Comparison of ENCODE assay signal across 1 cellular context in the genomic region with DNA sequence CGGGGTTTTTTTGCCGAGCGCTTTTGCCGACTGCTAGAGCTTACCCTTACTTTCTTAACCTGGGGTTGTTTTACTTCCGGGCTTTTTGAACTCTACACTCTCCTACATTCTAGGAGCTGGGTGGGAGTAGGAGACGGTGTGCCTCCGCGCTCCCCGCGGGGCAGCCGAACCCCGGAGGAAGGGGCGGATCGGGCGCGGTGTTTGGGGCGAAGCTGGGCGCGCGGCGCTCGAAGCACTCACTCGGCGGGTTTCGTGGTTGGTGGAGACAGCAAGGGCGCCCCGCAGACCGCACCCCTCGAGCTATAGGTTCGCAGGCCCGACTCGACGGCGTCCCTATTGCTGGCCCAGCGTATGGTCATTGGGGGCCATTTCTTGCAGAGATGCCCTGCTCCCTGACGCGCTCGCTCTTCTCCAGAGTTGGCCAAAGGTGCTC.
TF ChIP-seq lines count a peak whose summit lies in the region.

No MANE protein-coding gene starts in this region.

TF ChIP-seq in HepG2, 621 proteins besides CTCF, POLR2A, EP300 and RAD21 (continued from another document and continues in another):
- TF ChIP-seq ZNF503 (CRISPR knock-in tag; IDR thresholded peaks at IDR 0.05), result no peak
- no peak for TF ChIP-seq ZMYM2 (CRISPR knock-in tag; IDR thresholded peaks at IDR 0.05)
- TF ChIP-seq ATF1 (CRISPR knock-in tag; IDR thresholded peaks at IDR 0.05), result 0 out of 2 replicates have a peak, but pooled peaks have one; percentile 14
- no peak for TF ChIP-seq ETV6 (CRISPR knock-in tag; conservative IDR thresholded peaks at IDR 0.05)
- TF ChIP-seq STAG1 (CRISPR knock-in tag; IDR thresholded peaks at IDR 0.05), result 0 out of 2 replicates have a peak, but pooled peaks have one; percentile 8
- TF ChIP-seq, protein P1, sequence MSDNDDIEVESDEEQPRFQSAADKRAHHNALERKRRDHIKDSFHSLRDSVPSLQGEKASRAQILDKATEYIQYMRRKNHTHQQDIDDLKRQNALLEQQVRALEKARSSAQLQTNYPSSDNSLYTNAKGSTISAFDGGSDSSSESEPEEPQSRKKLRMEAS (IDR thresholded peaks at IDR 0.05), result 0 out of 2 replicates have a peak, but pooled peaks have one; percentile 20
- TF ChIP-seq ZNF562 (CRISPR knock-in tag; IDR thresholded peaks at IDR 0.05; ENCODE audit: borderline replicate concordance), result no peak
- TF ChIP-seq, protein P2, sequence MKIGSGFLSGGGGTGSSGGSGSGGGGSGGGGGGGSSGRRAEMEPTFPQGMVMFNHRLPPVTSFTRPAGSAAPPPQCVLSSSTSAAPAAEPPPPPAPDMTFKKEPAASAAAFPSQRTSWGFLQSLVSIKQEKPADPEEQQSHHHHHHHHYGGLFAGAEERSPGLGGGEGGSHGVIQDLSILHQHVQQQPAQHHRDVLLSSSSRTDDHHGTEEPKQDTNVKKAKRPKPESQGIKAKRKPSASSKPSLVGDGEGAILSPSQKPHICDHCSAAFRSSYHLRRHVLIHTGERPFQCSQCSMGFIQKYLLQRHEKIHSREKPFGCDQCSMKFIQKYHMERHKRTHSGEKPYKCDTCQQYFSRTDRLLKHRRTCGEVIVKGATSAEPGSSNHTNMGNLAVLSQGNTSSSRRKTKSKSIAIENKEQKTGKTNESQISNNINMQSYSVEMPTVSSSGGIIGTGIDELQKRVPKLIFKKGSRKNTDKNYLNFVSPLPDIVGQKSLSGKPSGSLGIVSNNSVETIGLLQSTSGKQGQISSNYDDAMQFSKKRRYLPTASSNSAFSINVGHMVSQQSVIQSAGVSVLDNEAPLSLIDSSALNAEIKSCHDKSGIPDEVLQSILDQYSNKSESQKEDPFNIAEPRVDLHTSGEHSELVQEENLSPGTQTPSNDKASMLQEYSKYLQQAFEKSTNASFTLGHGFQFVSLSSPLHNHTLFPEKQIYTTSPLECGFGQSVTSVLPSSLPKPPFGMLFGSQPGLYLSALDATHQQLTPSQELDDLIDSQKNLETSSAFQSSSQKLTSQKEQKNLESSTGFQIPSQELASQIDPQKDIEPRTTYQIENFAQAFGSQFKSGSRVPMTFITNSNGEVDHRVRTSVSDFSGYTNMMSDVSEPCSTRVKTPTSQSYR (CRISPR knock-in tag; IDR thresholded peaks at IDR 0.05; ENCODE audit: borderline replicate concordance), result no peak
- TF ChIP-seq GPN1 (CRISPR knock-in tag; IDR thresholded peaks at IDR 0.05; ENCODE audit: borderline replicate concordance), result no peak
- TF ChIP-seq SAP130 (CRISPR knock-in tag; IDR thresholded peaks at IDR 0.05; ENCODE audit: low read depth), result peak; percentile 45; the same call in 1 of the 2 replicates
- TF ChIP-seq ZNF740 (CRISPR knock-in tag; IDR thresholded peaks at IDR 0.05), result no peak
- TF ChIP-seq ZNF878 (CRISPR knock-in tag; IDR thresholded peaks at IDR 0.05), result no peak
- no peak for TF ChIP-seq ARHGAP35 (CRISPR knock-in tag; IDR thresholded peaks at IDR 0.05; ENCODE audit: borderline replicate concordance)
- TF ChIP-seq MED8 (CRISPR knock-in tag; IDR thresholded peaks at IDR 0.05; ENCODE audit: insufficient replicate concordance), result no peak
- TF ChIP-seq ZNF335 (CRISPR knock-in tag; IDR thresholded peaks at IDR 0.05), result no peak
- TF ChIP-seq FOXK1 (CRISPR knock-in tag; IDR thresholded peaks at IDR 0.05; ENCODE audit: borderline replicate concordance, low read depth), result no peak
- 0 out of 2 replicates have a peak, but pooled peaks have one; percentile 40 for TF ChIP-seq POLR2AphosphoS5 (IDR thresholded peaks at IDR 0.05; ENCODE audit: low read depth, low read length)
- 0 out of 2 replicates have a peak, but pooled peaks have one; percentile 36 for TF ChIP-seq ZMAT3 (CRISPR knock-in tag; conservative IDR thresholded peaks at IDR 0.05)
- peak; percentile 37; the same call in 1 of the 2 replicates for TF ChIP-seq ZBTB20 (CRISPR knock-in tag; IDR thresholded peaks at IDR 0.05; ENCODE audit: borderline replicate concordance, low read depth)
- no peak for TF ChIP-seq NR1H2 (CRISPR knock-in tag; IDR thresholded peaks at IDR 0.05; ENCODE audit: borderline replicate concordance, low read depth)
- TF ChIP-seq CBX2 (IDR thresholded peaks at IDR 0.05; ENCODE audit: low read depth, low read length), result no peak
- no peak for TF ChIP-seq CBX2 (CRISPR knock-in tag; IDR thresholded peaks at IDR 0.05; ENCODE audit: low read depth)
- no peak for TF ChIP-seq PCBP2 (optimal IDR thresholded peaks at IDR 0.05; ENCODE audit: low read depth, low read length, poor library complexity, severe bottlenecking)
- TF ChIP-seq FOXP4 (CRISPR knock-in tag; IDR thresholded peaks at IDR 0.05), result no peak
- no peak for TF ChIP-seq ZNF879 (CRISPR knock-in tag; IDR thresholded peaks at IDR 0.05)
- TF ChIP-seq FOXC1 (CRISPR knock-in tag; IDR thresholded peaks at IDR 0.05; ENCODE audit: borderline replicate concordance), result no peak
- TF ChIP-seq GMEB2 (CRISPR knock-in tag; IDR thresholded peaks at IDR 0.05; ENCODE audit: low read depth), result no peak
- peak; percentile 37; the same call in 1 of the 2 replicates for TF ChIP-seq NCOA1 (CRISPR knock-in tag; IDR thresholded peaks at IDR 0.05)
- TF ChIP-seq ARNT2 (CRISPR knock-in tag; IDR thresholded peaks at IDR 0.05; ENCODE audit: low read depth), result no peak
- no peak for TF ChIP-seq NONO (IDR thresholded peaks at IDR 0.05)
- no peak for TF ChIP-seq NONO (CRISPR knock-in tag; conservative IDR thresholded peaks at IDR 0.05)
- TF ChIP-seq ZNF781 (CRISPR knock-in tag; IDR thresholded peaks at IDR 0.05; ENCODE audit: borderline replicate concordance, not compliant biosample characterization), result no peak
- TF ChIP-seq ZNF563 (CRISPR knock-in tag; IDR thresholded peaks at IDR 0.05), result no peak; the same call in 1 of the 2 replicates
- peak; percentile 41; the same call in 1 of the 2 replicates for TF ChIP-seq ETV5 (CRISPR knock-in tag; IDR thresholded peaks at IDR 0.05; ENCODE audit: borderline replicate concordance)
- TF ChIP-seq PHF5A (CRISPR knock-in tag; IDR thresholded peaks at IDR 0.05; ENCODE audit: low read depth, unreplicated experiment), result no peak
- 0 out of 2 replicates have a peak, but pooled peaks have one; percentile 63 for TF ChIP-seq ZNF616 (CRISPR knock-in tag; IDR thresholded peaks at IDR 0.05; ENCODE audit: low read depth)
- TF ChIP-seq U2AF1 (optimal IDR thresholded peaks at IDR 0.05; ENCODE audit: low read depth, low read length), result peak; percentile 41
- TF ChIP-seq KLF9 (CRISPR knock-in tag; IDR thresholded peaks at IDR 0.05; ENCODE audit: low read depth), result no peak
- TF ChIP-seq SMAD3 (CRISPR knock-in tag; IDR thresholded peaks at IDR 0.05), result 0 out of 2 replicates have a peak, but pooled peaks have one; percentile 11
- TF ChIP-seq ERF (CRISPR knock-in tag; IDR thresholded peaks at IDR 0.05), result peak; percentile 11; the same call in 1 of the 2 replicates
- peak; percentile 45; the same call in 1 of the 2 replicates for TF ChIP-seq NR0B2 (CRISPR knock-in tag; IDR thresholded peaks at IDR 0.05)
- 0 out of 2 replicates have a peak, but pooled peaks have one; percentile 12 for TF ChIP-seq ZNF790 (CRISPR knock-in tag; IDR thresholded peaks at IDR 0.05; ENCODE audit: borderline replicate concordance)
- TF ChIP-seq SMC3 (IDR thresholded peaks at IDR 0.05; ENCODE audit: low read length), result no peak
- no peak for TF ChIP-seq CEBPG (CRISPR knock-in tag; IDR thresholded peaks at IDR 0.05)
- peak; percentile 42; the same call in 1 of the 2 replicates for TF ChIP-seq ATF7-NPFF (CRISPR knock-in tag; IDR thresholded peaks at IDR 0.05; ENCODE audit: low read depth)
- TF ChIP-seq CHCHD3 (CRISPR knock-in tag; IDR thresholded peaks at IDR 0.05), result no peak
- peak; percentile 4; the same call in 1 of the 2 replicates for TF ChIP-seq THAP9 (CRISPR knock-in tag; IDR thresholded peaks at IDR 0.05; ENCODE audit: borderline replicate concordance)
- TF ChIP-seq MXI1 (IDR thresholded peaks at IDR 0.05; ENCODE audit: borderline replicate concordance, low read depth, low read length), result peak; percentile 65; the same call in 1 of the 3 replicates
